ENCODE assay signal across 21 cellular contexts in genomic region chr16:25176136-25176535, GRCh38. TPM values are rescaled to one million over a fixed set of nuclear protein-coding genes. Genes with fewer than 3 reads are reported as not detected.
"Had no signal": no experiment of that assay in that cellular context is flagged by ENCODE, and none has a peak within 500 bp of the region (broad histone marks: within the 10 kb centered on the region; RNA-seq: fewer than 3 reads in every experiment).

No MANE protein-coding gene starts in this region.

- H3K27me3 Mint-ChIP-seq: activated T-cell treated with anti-CD3 and anti-CD28 coated beads, Interleukin-2, amount 50 U/mL, for 24 hours; naive thymus-derived CD4-positive, alpha-beta T cell; T-cell had no signal

- DNase-seq: activated CD4-positive, alpha-beta T cell treated with anti-CD3 and anti-CD28 coated beads, Interleukin-2, amount 50 U/mL, for 48 hours; activated CD4-positive, CD25-positive, alpha-beta regulatory T cell treated with anti-CD3 and anti-CD28 coated beads, Interleukin-2, amount 50 U/mL, for 72 hours; activated naive CD4-positive, alpha-beta T cell treated with anti-CD3 and anti-CD28 coated beads, Interleukin-2, amount 50 U/mL, for 16 hours; activated T-cell treated with anti-CD3 and anti-CD28 coated beads, Interleukin-2, amount 50 U/mL, for 24 hours; central memory CD4-positive, alpha-beta T cell; effector memory CD4-positive, alpha-beta T cell; naive thymus-derived CD4-positive, alpha-beta T cell; retina; stimulated activated CD4-positive, alpha-beta T cell treated with anti-CD3 and anti-CD28 coated beads, Interleukin-15, amount 100 ng/mL, for 24 hours; stimulated activated CD4-positive, alpha-beta T cell treated with anti-CD3 and anti-CD28 coated beads, Interleukin-4, amount 100 ng/mL, for 1 hour; stimulated activated naive CD4-positive, alpha-beta T cell; substantia nigra; T-helper 9 cell had no signal

- H3K27ac ChIP-seq: adrenal gland, gastroesophageal sphincter, neutrophil, skin epidermis, tibial nerve, vagina had no signal

- H3K4me1 ChIP-seq: gastroesophageal sphincter, tibial nerve, vagina had no signal

- H3K27me3 ChIP-seq: adrenal gland, gastroesophageal sphincter, neutrophil, tibial nerve, vagina had no signal

- H3K4me3 ChIP-seq: adrenal gland, gastroesophageal sphincter, skin epidermis, tibial nerve, vagina had no signal

- H3K9me3 ChIP-seq: adrenal gland, gastroesophageal sphincter, neutrophil, tibial nerve, vagina had no signal

- H3K9me3 Mint-ChIP-seq: activated T-cell treated with anti-CD3 and anti-CD28 coated beads, Interleukin-2, amount 50 U/mL, for 24 hours; naive thymus-derived CD4-positive, alpha-beta T cell; T-cell had no signal

- H3K27ac Mint-ChIP-seq: activated T-cell treated with anti-CD3 and anti-CD28 coated beads, Interleukin-2, amount 50 U/mL, for 24 hours; T-cell had no signal

- ATAC-seq: gastroesophageal sphincter; left lobe of liver; naive thymus-derived CD4-positive, alpha-beta T cell; T-cell had no signal

- H3K4me3 Mint-ChIP-seq: activated T-cell treated with anti-CD3 and anti-CD28 coated beads, Interleukin-2, amount 50 U/mL, for 24 hours; naive thymus-derived CD4-positive, alpha-beta T cell; T-cell had no signal

RNA-seq across cellular contexts. Expression of gene AQP8, which starts 40.6 kb away (rescaled TPM):
- total RNA-seq: gastroesophageal sphincter, tibial nerve, vagina had no signal
- polyA plus RNA-seq: naive thymus-derived CD4-positive, alpha-beta T cell had no signal
